In genomic region chr11:31455177-31455576, GRCh38 we compare ENCODE assay signal across 10 cellular contexts.
"Had no signal": no experiment of that assay in that cellular context is flagged by ENCODE, and none has a peak within 500 bp of the region (broad histone marks: within the 10 kb centered on the region; RNA-seq: fewer than 3 reads in every experiment).

No MANE protein-coding gene starts in this region.

- H3K4me3 ChIP-seq: GM23248, HAP-1 had no signal

- H2AFZ ChIP-seq: GM23248 had no signal

- H3K9me3 ChIP-seq: HAP-1 had no signal

- H3K9ac ChIP-seq: GM23248, KMS-11 had no signal

- H3K27ac ChIP-seq: GM23248, HL-60, KMS-11 had no signal

- H3K4me1 ChIP-seq: HAP-1 had no signal

- H3K36me3 ChIP-seq: HAP-1 had no signal

- H3K4me2 ChIP-seq: KMS-11 had no signal

- ATAC-seq: HCT116 had no signal

- DNase-seq: GM23248, GOT3, H7, HFFc6, IMR-90, KBM-7 had no signal
